1 cellular context compared by ENCODE assay signal in genomic region chr3:153970735-153971347, GRCh38.
TF ChIP-seq lines count a peak whose summit lies in the region.

No MANE protein-coding gene starts in this region.

TF ChIP-seq in Ishikawa, 13 proteins besides CTCF, POLR2A, EP300 and RAD21 (continued from another document):
- no peak for TF ChIP-seq TCF12 (IDR thresholded peaks at IDR 0.05; ENCODE audit: low read depth)
TF ChIP-seq in Ishikawa: peak in this region for 0.
